1 cellular context compared by ENCODE assay signal in the genomic region with DNA sequence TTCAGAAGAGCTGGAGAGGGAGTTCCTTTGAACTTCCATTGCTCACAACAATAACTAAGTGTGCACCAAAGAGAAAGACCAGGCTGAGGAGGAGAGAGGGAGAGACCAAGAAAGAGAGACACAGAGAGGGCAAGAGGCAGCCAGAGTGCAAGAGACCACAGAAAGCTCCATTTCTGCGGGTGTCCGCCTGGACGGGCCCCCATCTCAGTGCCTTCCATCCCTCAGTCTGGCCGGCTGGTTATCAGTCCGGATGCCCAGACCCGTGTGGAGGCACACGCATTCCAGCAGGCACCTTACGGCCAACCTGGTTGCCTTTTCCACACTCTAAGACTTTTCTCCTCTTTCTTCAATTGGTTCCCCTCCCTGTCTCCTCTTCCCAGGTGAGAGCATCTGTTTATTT.
TF ChIP-seq lines count a peak whose summit lies in the region.

No MANE protein-coding gene starts in this region.

TF ChIP-seq in GM12878, 131 proteins besides CTCF, POLR2A, EP300 and RAD21:
- TF ChIP-seq ASH2L (IDR thresholded peaks at IDR 0.05; ENCODE audit: borderline replicate concordance, low read depth), result no peak
- no peak for TF ChIP-seq MYC (IDR thresholded peaks at IDR 0.05; ENCODE audit: insufficient read depth, insufficient read length, insufficient replicate concordance, low read length, severe bottlenecking)
- no peak for TF ChIP-seq TCF7 (IDR thresholded peaks at IDR 0.05; ENCODE audit: borderline replicate concordance)
- TF ChIP-seq BRCA1 (IDR thresholded peaks at IDR 0.05; ENCODE audit: low read depth, low read length), result no peak
- TF ChIP-seq BCL3 (IDR thresholded peaks at IDR 0.05; ENCODE audit: borderline replicate concordance, insufficient read depth, low read depth, low read length, poor library complexity, severe bottlenecking), result no peak
- TF ChIP-seq SP1 (IDR thresholded peaks at IDR 0.05; ENCODE audit: low read depth, low read length), result no peak
- TF ChIP-seq IRF4 (IDR thresholded peaks at IDR 0.05; ENCODE audit: low read depth, low read length), result no peak
- TF ChIP-seq MAX (IDR thresholded peaks at IDR 0.05; ENCODE audit: low read depth, low read length), result no peak
- TF ChIP-seq POLR2AphosphoS5 (IDR thresholded peaks at IDR 0.05; ENCODE audit: low read length), result no peak
- TF ChIP-seq HDAC6 (IDR thresholded peaks at IDR 0.05; ENCODE audit: unreplicated experiment), result no peak
- no peak for TF ChIP-seq TARDBP (IDR thresholded peaks at IDR 0.05; ENCODE audit: borderline replicate concordance)
- TF ChIP-seq ZNF274 (IDR thresholded peaks at IDR 0.05; ENCODE audit: insufficient read depth, insufficient read length), result no peak
- TF ChIP-seq PML (IDR thresholded peaks at IDR 0.05; ENCODE audit: low read length), result no peak
- TF ChIP-seq CHD1 (IDR thresholded peaks at IDR 0.05; ENCODE audit: low read depth, low read length), result no peak
- TF ChIP-seq RELA (IDR thresholded peaks at IDR 0.05; ENCODE audit: borderline replicate concordance, partially characterized antibody), result no peak
- TF ChIP-seq NFIC (IDR thresholded peaks at IDR 0.05; ENCODE audit: low read depth, low read length), result no peak
